21 cellular contexts compared by ENCODE assay signal in genomic region chr10:37752309-37752875, GRCh38.
"Had no signal": no experiment of that assay in that cellular context is flagged by ENCODE, and none has a peak within 500 bp of the region (broad histone marks: within the 10 kb centered on the region; RNA-seq: fewer than 3 reads in every experiment).

No MANE protein-coding gene starts in this region.

- H3K36me3 ChIP-seq: esophagus squamous epithelium, neural progenitor cell, ovary, right atrium auricular region, upper lobe of left lung, uterus had no signal

- H3K9me3 ChIP-seq: right atrium auricular region, uterus had no signal

- FAIRE-seq: small intestine had no signal

- H3K4me2 ChIP-seq: neural progenitor cell had no signal

- DNase-seq: effector memory CD8-positive, alpha-beta T cell; esophagus squamous epithelium; foreskin keratinocyte; head of caudate nucleus; hippocampal formation; left colon; left ventricle myocardium superior; mesenchymal stem cell; midbrain; nucleus accumbens; ovary; small intestine; stimulated activated CD4-positive, alpha-beta T cell treated with anti-CD3 and anti-CD28 coated beads, Interleukin-12 subunit alpha, Interleukin-12 subunit beta, amount 100 ng/mL, for 4 hours; stimulated activated naive CD4-positive, alpha-beta T cell; upper lobe of left lung; uterus had no signal

- H3K27me3 ChIP-seq: esophagus squamous epithelium, foreskin keratinocyte, neural progenitor cell, ovary, right atrium auricular region, upper lobe of left lung, uterus had no signal

- H3K27ac ChIP-seq: epithelial cell of prostate, esophagus squamous epithelium, foreskin keratinocyte, neural progenitor cell, ovary, right atrium auricular region, upper lobe of left lung, uterus had no signal

- ATAC-seq: effector memory CD8-positive, alpha-beta T cell; foreskin keratinocyte; left colon; left ventricle myocardium superior; natural killer cell treated with Interleukin-12 subunit alpha and Interleukin-12 subunit beta and Interleukin-15 and Interleukin-18, amount 100 ng/mL, for 72 hours had no signal

- H3K4me1 ChIP-seq: esophagus squamous epithelium, foreskin keratinocyte, neural progenitor cell, right atrium auricular region, upper lobe of left lung, uterus had no signal

- H3K4me3 ChIP-seq: esophagus squamous epithelium, lung, neural progenitor cell, ovary, right atrium auricular region, upper lobe of left lung, uterus had no signal

- H2AFZ ChIP-seq: neural progenitor cell had no signal

- H3K9ac ChIP-seq: neural progenitor cell had no signal
